8 cellular contexts compared by ENCODE assay signal in the genomic region with DNA sequence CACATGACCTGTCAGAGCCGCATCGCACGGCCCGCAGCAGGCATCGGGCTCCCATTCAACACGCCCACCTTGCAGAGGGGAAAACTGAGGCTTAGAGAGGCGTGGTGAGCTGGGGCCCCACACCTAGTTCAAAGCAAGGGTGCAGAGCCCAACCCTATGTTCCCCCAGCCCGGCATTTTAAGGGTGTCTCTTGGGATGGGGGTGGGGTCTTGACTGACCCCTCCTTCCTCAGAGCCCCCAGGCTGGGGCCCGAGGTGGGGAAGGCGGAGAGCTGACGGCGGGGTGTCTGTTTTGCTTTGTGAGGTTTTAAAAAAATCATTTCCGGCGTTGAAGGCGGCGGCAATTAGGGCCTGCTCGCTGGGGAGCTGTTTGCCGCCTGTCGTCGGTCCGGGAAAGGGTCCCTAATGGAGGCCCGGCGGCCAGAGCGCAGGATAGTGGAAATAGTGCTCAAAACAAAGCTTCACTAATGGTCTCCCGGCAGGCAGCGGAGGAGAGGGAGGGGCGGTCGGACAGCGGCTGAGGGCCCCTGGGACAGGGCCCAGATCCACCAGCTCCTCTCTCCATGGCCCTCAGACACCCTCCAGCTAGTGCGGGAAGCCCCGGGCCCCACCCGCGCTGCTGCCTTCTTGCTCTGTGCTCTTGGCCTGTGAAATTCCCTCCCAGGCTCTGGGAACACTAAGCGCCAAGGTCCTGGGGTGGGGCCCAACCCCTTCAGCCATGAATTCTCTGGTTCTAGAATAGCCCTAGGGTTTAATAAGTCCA. TPM values are rescaled to one million over a fixed set of nuclear protein-coding genes. Genes with fewer than 3 reads are reported as not detected.
A peak's percentile ranks its signal among the peaks of the same experiment; 100 is the strongest.
DNase-seq lines count a peak whose midpoint lies in the region; ATAC-seq and TF ChIP-seq lines count a peak whose summit lies in the region.

No MANE protein-coding gene starts in this region.

- no CpG with 5 or more reads among the region's 34 CpGs for WGBS in iPS DF 6.9 (ENCODE audit: insufficient coverage, insufficient read length)

- POLR2A ChIA-PET in activated CD8-positive, alpha-beta T cell treated with anti-CD3 and anti-CD28 coated beads for 36 hours (lab: Charles Lee): no interaction called here

- ATAC-seq in activated CD8-positive, alpha-beta T cell treated with anti-CD3 and anti-CD28 coated beads for 36 hours: peak; percentile 50
- ATAC-seq in stimulated activated memory B cell treated with anti-CD40 and anti-IgM and Interleukin-4, amounts not matched to agents 10 μg/mL and 1 μg/mL and 100 μg/mL, for 72 hours: peak; percentile 49

- TF ChIP-seq CTCF in activated CD8-positive, alpha-beta T cell treated with anti-CD3 and anti-CD28 coated beads for 36 hours (IDR thresholded peaks at IDR 0.05): no peak

- H3K4me3 Mint-ChIP-seq in activated CD8-positive, alpha-beta T cell treated with anti-CD3 and anti-CD28 coated beads for 36 hours: peak overlapping the region; percentile 30
- peak overlapping the region; percentile 32 for H3K4me3 Mint-ChIP-seq in stimulated activated memory B cell treated with anti-CD40 and anti-IgM and Interleukin-4, amounts not matched to agents 10 μg/mL and 1 μg/mL and 100 μg/mL, for 72 hours

- peaks cover 10% of the 10 kb centered on the region for H3K4me1 ChIP-seq in iPS DF 6.9 (ENCODE audit: control insufficient read depth, insufficient read depth, low read length)

- H3K4me1 Mint-ChIP-seq in activated CD8-positive, alpha-beta T cell treated with anti-CD3 and anti-CD28 coated beads for 36 hours (ENCODE audit: low read depth): peaks cover 18% of the 10 kb centered on the region
- peaks cover 27% of the 10 kb centered on the region for H3K4me1 Mint-ChIP-seq in stimulated activated memory B cell treated with anti-CD40 and anti-IgM and Interleukin-4, amounts not matched to agents 10 μg/mL and 1 μg/mL and 100 μg/mL, for 72 hours

- no peaks in the 10 kb centered on the region for H3K9me3 Mint-ChIP-seq in activated CD8-positive, alpha-beta T cell treated with anti-CD3 and anti-CD28 coated beads for 36 hours
- H3K9me3 Mint-ChIP-seq in stimulated activated memory B cell treated with anti-CD40 and anti-IgM and Interleukin-4, amounts not matched to agents 10 μg/mL and 1 μg/mL and 100 μg/mL, for 72 hours: no peaks in the 10 kb centered on the region

- CTCF ChIA-PET in activated CD8-positive, alpha-beta T cell treated with anti-CD3 and anti-CD28 coated beads for 36 hours (lab: Charles Lee): interaction anchor here (0.9 to 1.3 kb wide), 2 partner anchors 13 to 76 kb away, joined by 3 read pairs; no protein-coding TSS in a partner anchor

- peak overlapping the region; percentile 58 for H3K27ac Mint-ChIP-seq in activated CD8-positive, alpha-beta T cell treated with anti-CD3 and anti-CD28 coated beads for 36 hours
- H3K27ac Mint-ChIP-seq in stimulated activated memory B cell treated with anti-CD40 and anti-IgM and Interleukin-4, amounts not matched to agents 10 μg/mL and 1 μg/mL and 100 μg/mL, for 72 hours: peak overlapping the region; percentile 63

- H3K36me3 ChIP-seq in iPS DF 6.9 (ENCODE audit: control insufficient read depth, insufficient read depth, low read length): no peaks in the 10 kb centered on the region

- peak overlapping the region; percentile 34; the same call in 1 of the 2 replicates for H3K4me3 ChIP-seq in iPS DF 6.9 (ENCODE audit: low read length)

- peaks cover 44% of the 10 kb centered on the region for H3K27me3 Mint-ChIP-seq in activated CD8-positive, alpha-beta T cell treated with anti-CD3 and anti-CD28 coated beads for 36 hours
- H3K27me3 Mint-ChIP-seq in stimulated activated memory B cell treated with anti-CD40 and anti-IgM and Interleukin-4, amounts not matched to agents 10 μg/mL and 1 μg/mL and 100 μg/mL, for 72 hours: peaks cover 48% of the 10 kb centered on the region

- H3K27me3 ChIP-seq in iPS DF 6.9 (ENCODE audit: control insufficient read depth, insufficient read depth, low read length): no peaks in the 10 kb centered on the region

- no peaks in the 10 kb centered on the region for H3K36me3 Mint-ChIP-seq in activated CD8-positive, alpha-beta T cell treated with anti-CD3 and anti-CD28 coated beads for 36 hours (ENCODE audit: low read depth)
- H3K36me3 Mint-ChIP-seq in stimulated activated memory B cell treated with anti-CD40 and anti-IgM and Interleukin-4, amounts not matched to agents 10 μg/mL and 1 μg/mL and 100 μg/mL, for 72 hours: no peaks in the 10 kb centered on the region

- no peak overlapping the region for H3K27ac ChIP-seq in iPS DF 6.9 (ENCODE audit: low read length)

- intact Hi-C loops in activated CD8-positive, alpha-beta T cell treated with anti-CD3 and anti-CD28 coated beads for 36 hours (cut with micrococcal nuclease): no loop called here

- peak; percentile 34 for DNase-seq in NCI-H82 (lab: John Stamatoyannopoulos, UW)
- no peak for DNase-seq in NCI-H82 treated with DMSO at 0.1 percent for 48 hours (lab: John Stamatoyannopoulos, UW; ENCODE audit: unreplicated experiment)
- DNase-seq in activated CD8-positive, alpha-beta T cell treated with anti-CD3 and anti-CD28 coated beads for 36 hours: peak; percentile 38
- DNase-seq in iPS DF 6.9 (ENCODE audit: low read depth, low spot score): no peak
- DNase-seq in NCI-H1105 treated with DMSO at 0.1 percent for 48 hours (lab: John Stamatoyannopoulos, UW): no peak
- no peak for DNase-seq in superior temporal gyrus (ENCODE audit: extremely low spot score)
- DNase-seq in SIG-M5 (lab: John Stamatoyannopoulos, UW): no peak

- no peaks in the 10 kb centered on the region for H3K9me3 ChIP-seq in iPS DF 6.9 (ENCODE audit: control insufficient read depth, insufficient read depth, low read length)

RNA-seq across cellular contexts. Expression of a gene that starts 11.9 kb away (rescaled TPM):
- total RNA-seq in activated CD8-positive, alpha-beta T cell treated with anti-CD3 and anti-CD28 coated beads for 36 hours: not detected

Comparison
In these comparisons a context has a peak if more than half of its experiments do, and no peak if none do; other contexts are left out.
1. DNase-seq: peak in NCI-H82 (single experiment) and activated CD8-positive, alpha-beta T cell treated with anti-CD3 and anti-CD28 coated beads for 36 hours (single experiment); none in NCI-H82 treated with DMSO at 0.1 percent for 48 hours (single experiment), iPS DF 6.9 (single experiment), NCI-H1105 treated with DMSO at 0.1 percent for 48 hours (single experiment), superior temporal gyrus (single experiment) and SIG-M5 (single experiment).